24 cellular contexts compared by ENCODE assay signal in genomic region chr17:79412110-79412509, GRCh38.
DNase-seq lines count a peak whose midpoint lies in the region; ATAC-seq, FAIRE-seq and TF ChIP-seq lines count a peak whose summit lies in the region.
"Had no signal": no experiment of that assay in that cellular context is flagged by ENCODE, and none has a peak within 500 bp of the region (broad histone marks: within the 10 kb centered on the region; RNA-seq: fewer than 3 reads in every experiment).

No MANE protein-coding gene starts in this region.

- H3K4me2 ChIP-seq in HepG2 (ENCODE audit: low read depth, low read length) (no peak overlapping the region), H1 (ENCODE audit: insufficient read depth in 1 of 2, low read depth in 2 of 2, low read length in 2 of 2) (no peak overlapping the region), neuronal stem cell (ENCODE audit: insufficient read depth, low read length, poor library complexity, severe bottlenecking) (no peak overlapping the region)
- H3K4me2 ChIP-seq: A549 had no signal

- CTCF ChIA-PET in HepG2 (lab: Yijun Ruan, JAX; ENCODE audit: low intra/inter-chr PET ratio, low total read pairs) (no interaction called here), H1 (lab: Charles Lee; ENCODE audit: partially characterized antibody) (no interaction called here)

- POLR2A ChIA-PET in HepG2 (lab: Yijun Ruan, JAX) (no interaction called here), H1 (lab: Charles Lee; ENCODE audit: partially characterized antibody) (no interaction called here)

- TF ChIP-seq CTCF in HepG2 (CRISPR knock-in tag; IDR thresholded peaks at IDR 0.05), result no peak
- TF ChIP-seq CTCF in right lobe of liver (IDR thresholded peaks at IDR 0.05), result no peak
- TF ChIP-seq CTCF in H1 (IDR thresholded peaks at IDR 0.05; ENCODE audit: control extremely low read depth in 1 of 3, insufficient read depth in 1 of 3, low read depth in 1 of 3, low read length in 3 of 3), result no peak

- H2BK15ac ChIP-seq in H1 (ENCODE audit: low read length) (no peak overlapping the region), neuronal stem cell (ENCODE audit: low read length) (no peak overlapping the region)

- H3K23ac ChIP-seq in H1 (ENCODE audit: insufficient read length) (no peak overlapping the region), neuronal stem cell (ENCODE audit: low read depth, low read length, poor library complexity) (no peak overlapping the region)

- ATAC-seq in HepG2 (no peak), right lobe of liver (no peak), GM18520 (IDR thresholded peaks at IDR 0.05; ENCODE audit: unreplicated experiment) (no peak)
- ATAC-seq: A549, GM12878 had no signal

- H4K8ac ChIP-seq in H1 (ENCODE audit: extremely low read depth, insufficient read depth, low read length), result no peak overlapping the region
- H4K8ac ChIP-seq in neuronal stem cell (ENCODE audit: low read depth, low read length), result peak overlapping the region; percentile 20

- H3K27me3 ChIP-seq in HepG2 (ENCODE audit: control insufficient read depth in 1 of 2, insufficient read depth in 2 of 2, low read length in 2 of 2), result peaks cover 33 to 94% of the 10 kb centered on the region in 2 experiments
- H3K27me3 ChIP-seq in right lobe of liver, result no peaks in the 10 kb centered on the region
- H3K27me3 ChIP-seq in H1 (replicated peaks in 1 of 4; ENCODE audit: control insufficient read depth in 3 of 4, extremely low read depth in 1 of 4, insufficient read depth in 3 of 4, low read length in 3 of 4), result no peaks in the 10 kb centered on the region
- peaks cover 0 to 54% (median 0%) of the 10 kb centered on the region in 3 experiments for H3K27me3 ChIP-seq in neuronal stem cell (ENCODE audit: control insufficient read depth in 3 of 3, insufficient read depth in 3 of 3, low read depth in 1 of 3, low read length in 3 of 3)

- intact Hi-C loops in HepG2 (cut with micrococcal nuclease; ENCODE audit: unreplicated experiment), result no loop called here
- intact Hi-C loops in right lobe of liver (cut with DNase I), result no loop called here

- TF ChIP-seq EP300 in HepG2 (IDR thresholded peaks at IDR 0.05; ENCODE audit: low read depth in 2 of 2, low read length in 2 of 2) (no peak), HepG2 (CRISPR knock-in tag; IDR thresholded peaks at IDR 0.05; ENCODE audit: borderline replicate concordance) (no peak), H1 (IDR thresholded peaks at IDR 0.05; ENCODE audit: borderline replicate concordance in 1 of 2, low read depth in 2 of 2, low read length in 2 of 2) (no peak)

- TF ChIP-seq RAD21 in HepG2 (CRISPR knock-in tag; IDR thresholded peaks at IDR 0.05) (no peak), H1 (IDR thresholded peaks at IDR 0.05 in 1 of 2, conservative IDR thresholded peaks at IDR 0.05 in 1 of 2; ENCODE audit: low read depth in 2 of 2, low read length in 2 of 2) (no peak)

- in situ Hi-C loops in HepG2 (cut with HindIII; ENCODE audit: extremely low pct_ligation_motif_present, low pct_unique_long_range_greater_than_20kb), result no loop called here

- H3K79me1 ChIP-seq in H1 (ENCODE audit: low read depth, low read length), result no peaks in the 10 kb centered on the region
- peaks cover 4% of the 10 kb centered on the region for H3K79me1 ChIP-seq in neuronal stem cell (ENCODE audit: low read depth, low read length)

- H3K9me3 ChIP-seq in HepG2 (ENCODE audit: low read length), result no peaks in the 10 kb centered on the region
- H3K9me3 ChIP-seq in right lobe of liver, result no peaks in the 10 kb centered on the region
- no peaks in the 10 kb centered on the region for H3K9me3 ChIP-seq in H1 (ENCODE audit: insufficient read depth in 2 of 2, low read depth in 1 of 2, low read length in 1 of 2)
- peaks cover 0 to 3% of the 10 kb centered on the region in 2 donors for H3K9me3 ChIP-seq in neuronal stem cell (replicated peaks in 1 of 2; ENCODE audit: control insufficient read depth in 2 of 2, insufficient read depth in 1 of 2, low read depth in 1 of 2, low read length in 2 of 2)
- H3K9me3 ChIP-seq: A549; BE2C; BLaER1 treated with 17β-estradiol and CSF1 and Interleukin-3, amounts not matched to agents 10 nM and 100 nM had no signal

- H3K27ac ChIP-seq in HepG2 (ENCODE audit: extremely low read length, insufficient read depth, low read length) (no peak overlapping the region), right lobe of liver (no peak overlapping the region), H1 (ENCODE audit: low read depth, low read length) (no peak overlapping the region), neuronal stem cell (replicated peaks; ENCODE audit: low read length) (no peak overlapping the region)
- H3K27ac ChIP-seq: A549; BLaER1 treated with 17β-estradiol and CSF1 and Interleukin-3, amounts not matched to agents 10 nM and 100 nM had no signal

- H3K9ac ChIP-seq in HepG2 (ENCODE audit: insufficient read depth, low read depth, low read length), result no peak overlapping the region
- no peak overlapping the region for H3K9ac ChIP-seq in H1 (replicated peaks in 1 of 4; ENCODE audit: extremely low read depth in 1 of 4, low read depth in 3 of 4, low read length in 3 of 4)
- H3K9ac ChIP-seq in neuronal stem cell (ENCODE audit: low read depth, low read length, poor library complexity), result peak overlapping the region; percentile 79

- H2AFZ ChIP-seq in HepG2 (ENCODE audit: low read length), result no peak overlapping the region
- H2AFZ ChIP-seq in H1 (ENCODE audit: low read length), result no peak overlapping the region
- no peak overlapping the region for H2AFZ ChIP-seq in neuronal stem cell (ENCODE audit: low read length)

- H3K4me1 ChIP-seq in HepG2 (ENCODE audit: insufficient read depth, low read length) (no peaks in the 10 kb centered on the region), right lobe of liver (no peaks in the 10 kb centered on the region), H1 (replicated peaks in 1 of 4; ENCODE audit: control insufficient read depth in 3 of 4, insufficient read depth in 4 of 4, low read length in 3 of 4) (peaks cover 0 to 13% (median 3%) of the 10 kb centered on the region in 4 experiments; a peak in 5 of 7 replicates), neuronal stem cell (ENCODE audit: control insufficient read depth in 2 of 2, insufficient read depth in 1 of 2, low read depth in 1 of 2, low read length in 2 of 2) (peaks cover 0 to 7% of the 10 kb centered on the region in 2 donors)
- H3K4me1 ChIP-seq: A549, BE2C had no signal

- no peak overlapping the region for H2BK5ac ChIP-seq in H1 (ENCODE audit: low read depth, low read length)
- no peak overlapping the region for H2BK5ac ChIP-seq in neuronal stem cell (ENCODE audit: low read length)

- no TSS peak for BruUV-seq in HepG2 (replicated peaks; lab: Mats Ljungman, UMichigan)

- DNase-seq in HepG2 (ENCODE audit: low spot score) (no peak), right lobe of liver (no peak), H1 (ENCODE audit: low read depth in 1 of 2, low spot score in 2 of 2) (no peak), neuronal stem cell (ENCODE audit: low spot score) (no peak)
- DNase-seq in stimulated activated CD4-positive, alpha-beta T cell treated with anti-CD3 and anti-CD28 coated beads, Interleukin-2, amount 100 ng/mL, for 48 hours, result no peak
- DNase-seq in activated CD4-positive, alpha-beta T cell treated with anti-CD3 and anti-CD28 coated beads, Interleukin-2, amount 50 U/mL, for 4 hours, result no peak
- DNase-seq: 8988T; ACHN; AML-193; BE2C; CD4-positive, alpha-beta T cell; CD8-positive, alpha-beta memory T cell; DMS 273 treated with DMSO at 0.1 percent for 48 hours; DMS79; EL; GDM1; GOT3; H7; HCEC 1CT had no signal

- H3K4ac ChIP-seq in H1 (replicated peaks; ENCODE audit: insufficient read length, low read depth, low read length) (no peak overlapping the region), neuronal stem cell (ENCODE audit: low read length) (peak overlapping the region; percentile 12)

- H3K18ac ChIP-seq in H1 (ENCODE audit: extremely low read depth, low read length) (no peak overlapping the region), neuronal stem cell (ENCODE audit: low read length) (no peak overlapping the region)

- H3K4me3 ChIP-seq in HepG2 (replicated peaks in 1 of 3; ENCODE audit: insufficient read depth in 1 of 3, low read depth in 2 of 3, low read length in 3 of 3) (no peak overlapping the region), right lobe of liver (no peak overlapping the region), H1 (ENCODE audit: extremely low read depth in 1 of 4, insufficient read depth in 2 of 4, low read depth in 3 of 4, low read length in 4 of 4) (no peak overlapping the region), neuronal stem cell (ENCODE audit: low read length in 2 of 2) (peak overlapping the region in 1 of 2 donors; percentile 28)
- H3K4me3 ChIP-seq: A549; BLaER1 treated with 17β-estradiol and CSF1 and Interleukin-3, amounts not matched to agents 10 nM and 100 nM; GM12878 had no signal

- WGBS in HepG2 (ENCODE audit: low lambda C conversion rate), result 11% methylated on average over 3 of the region's 3 CpGs
- WGBS in right lobe of liver (ENCODE audit: insufficient coverage, low coverage, low lambda C conversion rate, missing lambda C conversion rate), result 66% methylated on average over 3 of the region's 3 CpGs
- 84% methylated on average over 3 of the region's 3 CpGs; no CpG with 5 or more reads in 1 of the 2 experiments for WGBS in H1 (ENCODE audit: extremely low coverage in 1 of 2, insufficient coverage in 1 of 2, insufficient read length in 1 of 2, insufficient replicate concordance in 2 of 2, low coverage in 1 of 2, low lambda C conversion rate in 2 of 2, missing lambda C conversion rate in 1 of 2), 2 experiments
- 100% methylated on average over 1 to 3 of the region's 3 CpGs for WGBS in neuronal stem cell (ENCODE audit: extremely low coverage in 2 of 2, insufficient read length in 2 of 2, insufficient replicate concordance in 1 of 2), 2 donors

- H4K5ac ChIP-seq in H1 (ENCODE audit: insufficient read length, low read depth, low read length), result no peak overlapping the region

- H2BK120ac ChIP-seq in H1 (replicated peaks; ENCODE audit: low read depth, low read length), result no peak overlapping the region
- no peak overlapping the region for H2BK120ac ChIP-seq in neuronal stem cell (ENCODE audit: low read depth, low read length)

- no peak overlapping the region for H2BK20ac ChIP-seq in H1 (ENCODE audit: low read length)

- H2AK5ac ChIP-seq in H1 (ENCODE audit: low read depth, low read length) (no peak overlapping the region), neuronal stem cell (ENCODE audit: low read depth, low read length) (no peak overlapping the region)

- peaks cover 9% of the 10 kb centered on the region; the same call in 1 of the 2 replicates for H3K23me2 ChIP-seq in H1 (ENCODE audit: low read depth, low read length)

- H2BK12ac ChIP-seq in H1 (ENCODE audit: low read depth, low read length) (no peak overlapping the region), neuronal stem cell (ENCODE audit: low read length) (no peak overlapping the region)

- H3K56ac ChIP-seq in H1 (replicated peaks; ENCODE audit: insufficient read length, low read depth, low read length), result no peak overlapping the region

- H3K79me2 ChIP-seq in HepG2 (ENCODE audit: insufficient read depth, low read length) (no peaks in the 10 kb centered on the region), H1 (ENCODE audit: control insufficient read depth in 1 of 2, insufficient read depth in 2 of 2, low read length in 2 of 2) (no peaks in the 10 kb centered on the region)

- H3K36me3 ChIP-seq in HepG2 (replicated peaks in 1 of 2; ENCODE audit: control insufficient read depth in 1 of 2, insufficient read depth in 2 of 2, low read length in 2 of 2), result no peaks in the 10 kb centered on the region
- no peaks in the 10 kb centered on the region for H3K36me3 ChIP-seq in right lobe of liver
- no peaks in the 10 kb centered on the region for H3K36me3 ChIP-seq in H1 (ENCODE audit: control insufficient read depth in 2 of 4, insufficient read depth in 4 of 4, low read length in 3 of 4)
- H3K36me3 ChIP-seq in neuronal stem cell (replicated peaks in 1 of 2; ENCODE audit: control insufficient read depth in 2 of 2, insufficient read depth in 2 of 2, low read length in 2 of 2), result peaks cover 0 to 3% of the 10 kb centered on the region in 2 donors
- H3K36me3 ChIP-seq: BE2C; BLaER1 treated with 17β-estradiol and CSF1 and Interleukin-3, amounts not matched to agents 10 nM and 100 nM had no signal

- H4K91ac ChIP-seq in H1 (replicated peaks; ENCODE audit: insufficient read length, low read length) (peak overlapping the region; percentile 7), neuronal stem cell (ENCODE audit: low read depth, low read length, poor library complexity) (no peak overlapping the region)

- FAIRE-seq in HepG2 (lab: Jason Lieb, UNC), result no peak
- FAIRE-seq in H1 (lab: Jason Lieb, UNC), result no peak
- FAIRE-seq: GM12878, GM18507 had no signal

- H3K14ac ChIP-seq in H1 (ENCODE audit: insufficient read length) (no peak overlapping the region), neuronal stem cell (ENCODE audit: low read length) (peak overlapping the region; percentile 10)

- H4K20me1 ChIP-seq in HepG2 (ENCODE audit: insufficient read depth, low read length) (peaks cover 3% of the 10 kb centered on the region; the same call in 1 of the 2 replicates), H1 (replicated peaks in 1 of 2; ENCODE audit: control insufficient read depth in 1 of 2, insufficient read depth in 2 of 2, low read length in 2 of 2) (peaks cover 0 to 7% of the 10 kb centered on the region in 2 experiments)

- TF ChIP-seq POLR2A in HepG2 (IDR thresholded peaks at IDR 0.05; ENCODE audit: insufficient read depth in 1 of 2, low read depth in 2 of 2, low read length in 2 of 2), result no peak
- TF ChIP-seq POLR2A in right lobe of liver (IDR thresholded peaks at IDR 0.05), result no peak
- TF ChIP-seq POLR2A in H1 (IDR thresholded peaks at IDR 0.05; ENCODE audit: control extremely low read depth in 1 of 2, low read depth in 2 of 2, low read length in 2 of 2), result no peak
